ENCODE assay signal across 12 cellular contexts in genomic region chr17:4179071-4179470, GRCh38.
"Had no signal": no experiment of that assay in that cellular context is flagged by ENCODE, and none has a peak within 500 bp of the region (broad histone marks: within the 10 kb centered on the region; RNA-seq: fewer than 3 reads in every experiment).

No MANE protein-coding gene starts in this region.

- H3K9me3 Mint-ChIP-seq: effector memory CD8-positive, alpha-beta T cell; naive thymus-derived CD4-positive, alpha-beta T cell; T-cell had no signal

- H3K27ac ChIP-seq: prostate gland had no signal

- H3K9me3 ChIP-seq: prostate gland had no signal

- H3K4me1 ChIP-seq: prostate gland had no signal

- DNase-seq: activated CD4-positive, CD25-positive, alpha-beta regulatory T cell; activated naive CD4-positive, alpha-beta T cell treated with Interleukin-2 at 50 U/mL for 16 hours; activated T-cell treated with anti-CD3 and anti-CD28 coated beads, Interleukin-2, amount 50 U/mL, for 48 hours; central memory CD4-positive, alpha-beta T cell; effector memory CD8-positive, alpha-beta T cell; naive thymus-derived CD4-positive, alpha-beta T cell; nucleus accumbens; stimulated activated naive CD4-positive, alpha-beta T cell treated with Interleukin-2 at 50 U/mL for 16 hours; T-cell; trophoblast cell had no signal

- H3K4me3 Mint-ChIP-seq: effector memory CD8-positive, alpha-beta T cell had no signal

- ATAC-seq: effector memory CD8-positive, alpha-beta T cell; naive thymus-derived CD4-positive, alpha-beta T cell; sciatic nerve; T-cell had no signal

- H3K27me3 Mint-ChIP-seq: effector memory CD8-positive, alpha-beta T cell; naive thymus-derived CD4-positive, alpha-beta T cell; T-cell had no signal

- H3K4me3 ChIP-seq: prostate gland had no signal
